In the genomic region with DNA sequence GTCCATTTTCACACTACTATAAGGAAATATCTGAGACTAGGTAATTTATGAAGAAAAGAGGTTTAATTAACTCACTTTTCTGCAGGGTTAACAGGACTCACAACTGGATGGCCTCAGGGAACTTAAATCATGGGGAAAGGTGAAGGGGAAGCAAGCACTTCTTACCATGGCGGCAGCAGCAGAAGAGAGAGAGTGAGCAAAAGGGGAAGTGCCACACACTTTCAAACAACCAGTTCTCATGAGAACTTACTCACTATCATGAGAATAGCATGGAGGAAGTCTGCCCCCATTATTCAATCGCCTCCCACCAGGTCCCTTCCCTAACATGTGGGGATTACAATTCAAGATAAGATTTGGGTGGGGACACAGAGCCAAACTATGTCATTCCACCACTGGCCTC, we compare ENCODE assay signal across 23 cellular contexts. TPM values are rescaled to one million over a fixed set of nuclear protein-coding genes. Genes with fewer than 3 reads are reported as not detected.
"Had no signal": no experiment of that assay in that cellular context is flagged by ENCODE, and none has a peak within 500 bp of the region (broad histone marks: within the 10 kb centered on the region; RNA-seq: fewer than 3 reads in every experiment).

No MANE protein-coding gene starts in this region.

- H3K4me1 Mint-ChIP-seq: mesothelial cell of epicardium, nephron, neural crest cell had no signal

- ATAC-seq: naive thymus-derived CD8-positive, alpha-beta T cell; pancreas; right cardiac atrium; sciatic nerve; upper lobe of right lung had no signal

- H3K27me3 Mint-ChIP-seq: stimulated activated naive CD8-positive, alpha-beta T cell treated with anti-CD3 and anti-CD28 coated beads, Interleukin-15, Interleukin-2, amounts not matched to agents 100 ng/mL and 50 ng/mL, for 24 hours had no signal

- FAIRE-seq: pancreas, urothelium cell line had no signal

- H3K27ac Mint-ChIP-seq: mesothelial cell of epicardium; naive thymus-derived CD8-positive, alpha-beta T cell; nephron; stimulated activated naive CD8-positive, alpha-beta T cell treated with anti-CD3 and anti-CD28 coated beads, Interleukin-15, Interleukin-2, amounts not matched to agents 100 ng/mL and 50 ng/mL, for 24 hours had no signal

- DNase-seq: islet precursor cell; left ventricle myocardium inferior; mesendoderm; naive thymus-derived CD8-positive, alpha-beta T cell; nucleus accumbens; pancreas; posterior cingulate gyrus; retina; right cardiac atrium; stimulated activated CD4-positive, alpha-beta T cell treated with anti-CD3 and anti-CD28 coated beads, Interleukin-12 subunit alpha, Interleukin-12 subunit beta, amount 100 ng/mL, for 4 hours; stimulated activated CD4-positive, alpha-beta T cell treated with anti-CD3 and anti-CD28 coated beads, Interleukin-15, amount 100 ng/mL, for 24 hours; stimulated activated CD4-positive, alpha-beta T cell treated with anti-CD3 and anti-CD28 coated beads, Interleukin-2, amount 100 ng/mL, for 24 hours; stimulated activated CD4-positive, alpha-beta T cell treated with anti-CD3 and anti-CD28 coated beads, Interleukin-4, amount 100 ng/mL, for 1 hour; stimulated activated naive CD4-positive, alpha-beta T cell; tibial artery; trophoblast cell; upper lobe of right lung had no signal

- H3K4me3 Mint-ChIP-seq: mesothelial cell of epicardium; naive thymus-derived CD8-positive, alpha-beta T cell; nephron; neural crest cell; stimulated activated naive CD8-positive, alpha-beta T cell treated with anti-CD3 and anti-CD28 coated beads, Interleukin-15, Interleukin-2, amounts not matched to agents 100 ng/mL and 50 ng/mL, for 24 hours had no signal

- H3K36me3 Mint-ChIP-seq: mesothelial cell of epicardium; naive thymus-derived CD8-positive, alpha-beta T cell had no signal

RNA-seq across cellular contexts. Expression of a gene that starts 55.1 kb away (rescaled TPM):
- polyA plus RNA-seq: naive thymus-derived CD8-positive, alpha-beta T cell had no signal
